ENCODE assay signal across 1 cellular context in the genomic region with DNA sequence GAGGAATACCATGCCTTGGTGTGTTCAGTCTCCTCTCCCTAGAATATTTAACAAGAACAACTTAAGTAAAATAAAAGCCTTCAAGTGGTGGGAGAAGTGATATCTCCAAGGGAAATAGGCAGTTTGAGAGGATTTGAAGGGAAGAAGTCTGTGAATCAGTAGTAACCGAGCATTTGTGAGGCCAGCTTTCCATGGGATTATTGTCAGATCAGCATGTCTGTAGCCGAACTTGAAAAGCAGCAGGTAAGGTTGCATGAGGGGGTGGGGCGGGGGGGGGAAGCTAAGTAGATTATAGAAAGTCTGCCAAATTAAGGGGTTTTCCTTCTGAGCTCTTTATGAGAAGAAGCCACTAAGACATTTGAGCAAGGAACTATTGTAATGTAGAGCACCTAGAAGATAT.
TF ChIP-seq lines count a peak whose summit lies in the region.

No MANE protein-coding gene starts in this region.

TF ChIP-seq in GM23338, 12 proteins besides CTCF, POLR2A, EP300 and RAD21 (continued from another document):
- no peak for TF ChIP-seq ZNF462 (CRISPR knock-in tag; IDR thresholded peaks at IDR 0.05)
- no peak for TF ChIP-seq REST (IDR thresholded peaks at IDR 0.05; ENCODE audit: unreplicated experiment)
- no peak for TF ChIP-seq NANOG (IDR thresholded peaks at IDR 0.05; ENCODE audit: borderline replicate concordance)
- TF ChIP-seq STAT1 (IDR thresholded peaks at IDR 0.05; ENCODE audit: unreplicated experiment) = no peak
- TF ChIP-seq, protein P1, sequence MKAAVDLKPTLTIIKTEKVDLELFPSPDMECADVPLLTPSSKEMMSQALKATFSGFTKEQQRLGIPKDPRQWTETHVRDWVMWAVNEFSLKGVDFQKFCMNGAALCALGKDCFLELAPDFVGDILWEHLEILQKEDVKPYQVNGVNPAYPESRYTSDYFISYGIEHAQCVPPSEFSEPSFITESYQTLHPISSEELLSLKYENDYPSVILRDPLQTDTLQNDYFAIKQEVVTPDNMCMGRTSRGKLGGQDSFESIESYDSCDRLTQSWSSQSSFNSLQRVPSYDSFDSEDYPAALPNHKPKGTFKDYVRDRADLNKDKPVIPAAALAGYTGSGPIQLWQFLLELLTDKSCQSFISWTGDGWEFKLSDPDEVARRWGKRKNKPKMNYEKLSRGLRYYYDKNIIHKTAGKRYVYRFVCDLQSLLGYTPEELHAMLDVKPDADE (IDR thresholded peaks at IDR 0.05) = no peak
- no peak for TF ChIP-seq EZH2phosphoT487 (IDR thresholded peaks at IDR 0.05; ENCODE audit: unreplicated experiment)
- TF ChIP-seq POLR2AphosphoS5 (IDR thresholded peaks at IDR 0.05; ENCODE audit: low read depth) = no peak
- TF ChIP-seq ZNF114 (CRISPR knock-in tag; IDR thresholded peaks at IDR 0.05) = no peak
- TF ChIP-seq EZH2 (IDR thresholded peaks at IDR 0.05; ENCODE audit: low read depth, unreplicated experiment) = no peak
- TF ChIP-seq ZNF331 (CRISPR knock-in tag; IDR thresholded peaks at IDR 0.05; ENCODE audit: low read depth) = no peak
- TF ChIP-seq CREB1 (CRISPR knock-in tag; IDR thresholded peaks at IDR 0.05; ENCODE audit: low read depth) = no peak
